In the genomic region with DNA sequence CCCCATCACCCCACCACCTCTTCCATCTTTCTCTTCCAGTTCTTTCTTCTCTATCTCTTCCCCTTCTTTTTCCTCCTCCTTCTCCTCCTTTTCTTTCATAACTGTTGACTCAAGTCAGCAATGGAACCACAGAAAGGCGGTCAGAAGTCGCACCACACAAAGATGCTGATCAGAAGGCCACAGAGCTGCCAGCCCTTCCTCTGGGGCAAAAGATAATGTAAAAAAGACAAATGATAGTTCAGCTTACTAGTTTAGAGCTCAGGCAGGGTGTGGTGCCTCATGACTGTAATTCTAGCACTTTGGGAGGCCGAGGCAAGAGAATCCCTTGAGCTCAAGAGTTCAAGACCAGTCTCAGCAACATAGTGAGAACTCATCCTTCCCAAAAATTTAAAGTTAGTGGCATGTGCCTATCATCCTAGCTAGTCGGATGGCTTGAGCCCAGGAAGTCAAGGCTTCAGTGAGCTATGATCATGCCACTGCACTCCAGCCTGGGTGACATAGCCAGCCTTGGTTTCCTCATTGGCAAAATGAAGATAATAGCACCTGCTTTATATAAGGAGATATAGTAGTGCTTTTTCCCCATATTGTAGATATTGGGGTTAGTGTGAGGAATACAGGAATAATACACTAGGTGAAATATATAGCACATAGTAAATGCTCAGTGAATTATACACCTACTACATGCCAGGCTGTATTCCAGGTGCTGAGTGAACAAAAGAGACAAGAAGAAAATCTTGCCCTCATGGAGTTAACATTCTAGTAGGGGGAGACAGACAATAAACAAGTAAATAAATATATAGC, we compare ENCODE assay signal across 18 cellular contexts.
"Had no signal": no experiment of that assay in that cellular context is flagged by ENCODE, and none has a peak within 500 bp of the region (broad histone marks: within the 10 kb centered on the region; RNA-seq: fewer than 3 reads in every experiment).

No MANE protein-coding gene starts in this region.

- ATAC-seq: activated CD8-positive, alpha-beta T cell treated with anti-CD3 and anti-CD28 coated beads, Interleukin-2, amount 10 ng/mL, durations not matched to agents 7 days and 5 days; activated naive CD8-positive, alpha-beta T cell treated with anti-CD3 and anti-CD28 coated beads, Interleukin-2, amount 50 U/mL, for 24 hours; mucosa of descending colon had no signal

- H3K4me1 Mint-ChIP-seq: activated naive CD4-positive, alpha-beta T cell treated with anti-CD3 and anti-CD28 coated beads, Interleukin-2, amount 10 ng/mL, durations not matched to agents 7 days and 5 days; activated naive CD8-positive, alpha-beta T cell treated with anti-CD3 and anti-CD28 coated beads, Interleukin-2, amount 50 U/mL, for 24 hours; naive B cell had no signal

- H3K4me1 ChIP-seq: left ventricle myocardium inferior, thyroid gland had no signal

- H3K27ac Mint-ChIP-seq: activated CD8-positive, alpha-beta T cell treated with anti-CD3 and anti-CD28 coated beads, Interleukin-2, amount 10 ng/mL, durations not matched to agents 7 days and 5 days; activated naive CD4-positive, alpha-beta T cell treated with anti-CD3 and anti-CD28 coated beads, Interleukin-2, amount 10 ng/mL, durations not matched to agents 7 days and 5 days; activated naive CD8-positive, alpha-beta T cell treated with anti-CD3 and anti-CD28 coated beads, Interleukin-2, amount 50 U/mL, for 24 hours; activated T-cell treated with anti-CD3 and anti-CD28 coated beads, Interleukin-2, amount 50 U/mL, for 24 hours; naive B cell; stimulated activated naive B cell treated with anti-CD40 and anti-IgM and Interleukin-4, amounts not matched to agents 10 μg/mL and 1 μg/mL and 100 μg/mL, for 72 hours had no signal

- H3K36me3 ChIP-seq: brain microvascular endothelial cell, left ventricle myocardium inferior, thyroid gland had no signal

- H3K9me3 ChIP-seq: left ventricle myocardium inferior, mucosa of descending colon, thyroid gland had no signal

- H3K9me3 Mint-ChIP-seq: activated naive CD4-positive, alpha-beta T cell treated with anti-CD3 and anti-CD28 coated beads, Interleukin-2, amount 10 ng/mL, durations not matched to agents 7 days and 5 days; activated naive CD8-positive, alpha-beta T cell treated with anti-CD3 and anti-CD28 coated beads, Interleukin-2, amount 50 U/mL, for 24 hours; activated T-cell treated with anti-CD3 and anti-CD28 coated beads, Interleukin-2, amount 50 U/mL, for 24 hours; naive B cell; stimulated activated naive B cell treated with anti-CD40 and anti-IgM and Interleukin-4, amounts not matched to agents 10 μg/mL and 1 μg/mL and 100 μg/mL, for 72 hours had no signal

- H3K4me3 Mint-ChIP-seq: activated CD8-positive, alpha-beta T cell treated with anti-CD3 and anti-CD28 coated beads, Interleukin-2, amount 10 ng/mL, durations not matched to agents 7 days and 5 days; activated naive CD4-positive, alpha-beta T cell treated with anti-CD3 and anti-CD28 coated beads, Interleukin-2, amount 10 ng/mL, durations not matched to agents 7 days and 5 days; activated naive CD8-positive, alpha-beta T cell treated with anti-CD3 and anti-CD28 coated beads, Interleukin-2, amount 50 U/mL, for 24 hours; activated T-cell treated with anti-CD3 and anti-CD28 coated beads, Interleukin-2, amount 50 U/mL, for 24 hours; naive B cell; stimulated activated naive B cell treated with anti-CD40 and anti-IgM and Interleukin-4, amounts not matched to agents 10 μg/mL and 1 μg/mL and 100 μg/mL, for 72 hours had no signal

- H3K36me3 Mint-ChIP-seq: activated naive CD4-positive, alpha-beta T cell treated with anti-CD3 and anti-CD28 coated beads, Interleukin-2, amount 10 ng/mL, durations not matched to agents 7 days and 5 days; naive B cell; stimulated activated naive B cell treated with anti-CD40 and anti-IgM and Interleukin-4, amounts not matched to agents 10 μg/mL and 1 μg/mL and 100 μg/mL, for 72 hours had no signal

- H3K27me3 ChIP-seq: thyroid gland had no signal

- DNase-seq: activated CD4-positive, alpha-beta T cell treated with anti-CD3 and anti-CD28 coated beads for 48 hours; activated CD4-positive, CD25-positive, alpha-beta regulatory T cell; activated CD8-positive, alpha-beta T cell treated with anti-CD3 and anti-CD28 coated beads, Interleukin-2, amount 10 ng/mL, durations not matched to agents 7 days and 5 days; activated naive CD4-positive, alpha-beta T cell treated with anti-CD3 and anti-CD28 coated beads, Interleukin-2, amount 10 ng/mL, durations not matched to agents 7 days and 5 days; activated naive CD8-positive, alpha-beta T cell treated with anti-CD3 and anti-CD28 coated beads, Interleukin-2, amount 50 U/mL, for 24 hours; activated T-cell treated with anti-CD3 and anti-CD28 coated beads, Interleukin-2, amount 50 U/mL, for 24 hours; anterior cingulate cortex; brain microvascular endothelial cell; central memory CD4-positive, alpha-beta T cell; dorsolateral prefrontal cortex; left ventricle myocardium inferior; mucosa of descending colon; naive B cell; occipital lobe; retina; stimulated activated naive B cell treated with anti-CD40 and anti-IgM and Interleukin-4, amounts not matched to agents 10 μg/mL and 1 μg/mL and 100 μg/mL, for 72 hours; T-helper 2 cell; thyroid gland had no signal

- H3K4me3 ChIP-seq: left ventricle myocardium inferior, mucosa of descending colon, thyroid gland had no signal

- H3K27ac ChIP-seq: brain microvascular endothelial cell, dorsolateral prefrontal cortex, left ventricle myocardium inferior, thyroid gland had no signal
